In the genomic region with DNA sequence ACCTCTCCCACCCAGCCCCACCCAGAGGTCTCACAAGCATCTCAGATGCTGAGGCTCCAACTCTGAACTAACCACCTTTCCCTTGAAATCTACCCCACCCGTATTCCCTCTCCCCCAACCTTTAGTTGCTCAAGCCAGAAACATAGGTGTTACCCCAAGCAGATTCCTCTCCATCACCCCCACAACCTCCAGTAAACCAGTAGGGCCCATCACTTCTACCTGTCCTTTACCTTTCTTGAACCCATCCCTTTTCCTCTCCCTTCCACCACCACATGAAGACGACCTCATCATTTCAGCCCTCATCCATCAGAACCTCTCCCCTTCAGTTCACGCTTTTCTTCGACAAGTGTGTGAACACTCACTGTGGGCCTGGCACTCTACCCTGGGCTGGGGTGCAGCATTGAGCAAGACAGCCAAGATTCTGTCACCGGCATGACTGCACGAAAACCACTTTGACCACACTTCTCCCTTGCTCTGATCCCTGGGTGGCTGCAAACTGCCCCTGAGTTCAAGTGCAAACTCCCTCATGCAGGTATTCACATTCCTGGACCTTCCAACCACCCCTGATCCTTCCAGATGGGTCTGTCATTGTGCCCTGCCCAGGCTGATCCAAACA, we compare ENCODE assay signal across 10 cellular contexts.
DNase-seq lines count a peak whose midpoint lies in the region; ATAC-seq and TF ChIP-seq lines count a peak whose summit lies in the region.
"Had no signal": no experiment of that assay in that cellular context is flagged by ENCODE, and none has a peak within 500 bp of the region (broad histone marks: within the 10 kb centered on the region; RNA-seq: fewer than 3 reads in every experiment).

No MANE protein-coding gene starts in this region.

- H3K27ac Mint-ChIP-seq in activated CD8-positive, alpha-beta memory T cell treated with anti-CD3 and anti-CD28 coated beads, Interleukin-2, amount 10 ng/mL, durations not matched to agents 7 days and 5 days = no peak overlapping the region
- H3K27ac Mint-ChIP-seq in MCF 10A (ENCODE audit: low read depth, unreplicated experiment) (peak overlapping the region; percentile 89), type B pancreatic cell (peak overlapping the region; percentile 65)
- H3K27ac Mint-ChIP-seq: activated naive CD8-positive, alpha-beta T cell treated with anti-CD3 and anti-CD28 coated beads, Interleukin-2, amount 10 ng/mL, durations not matched to agents 7 days and 5 days; stimulated activated naive CD8-positive, alpha-beta T cell treated with anti-CD3 and anti-CD28 coated beads, Interleukin-15, Interleukin-2, amounts not matched to agents 100 ng/mL and 50 ng/mL, for 24 hours had no signal

- no peaks in the 10 kb centered on the region for H3K36me3 Mint-ChIP-seq in activated CD8-positive, alpha-beta memory T cell treated with anti-CD3 and anti-CD28 coated beads, Interleukin-2, amount 10 ng/mL, durations not matched to agents 7 days and 5 days
- no peaks in the 10 kb centered on the region for H3K36me3 Mint-ChIP-seq in MCF 10A (ENCODE audit: insufficient read depth, unreplicated experiment)
- H3K36me3 Mint-ChIP-seq in type B pancreatic cell = no peaks in the 10 kb centered on the region
- H3K36me3 Mint-ChIP-seq: activated naive CD8-positive, alpha-beta T cell treated with anti-CD3 and anti-CD28 coated beads, Interleukin-2, amount 10 ng/mL, durations not matched to agents 7 days and 5 days had no signal

- no peak for ATAC-seq in activated CD8-positive, alpha-beta memory T cell treated with anti-CD3 and anti-CD28 coated beads, Interleukin-2, amount 10 ng/mL, durations not matched to agents 7 days and 5 days
- ATAC-seq in GM18868 (IDR thresholded peaks at IDR 0.05; ENCODE audit: unreplicated experiment) = no peak
- no peak for ATAC-seq in GM21723 (IDR thresholded peaks at IDR 0.05; ENCODE audit: unreplicated experiment)

- no peaks in the 10 kb centered on the region for H3K9me3 Mint-ChIP-seq in activated CD8-positive, alpha-beta memory T cell treated with anti-CD3 and anti-CD28 coated beads, Interleukin-2, amount 10 ng/mL, durations not matched to agents 7 days and 5 days (ENCODE audit: low read depth)
- H3K9me3 Mint-ChIP-seq in MCF 10A (ENCODE audit: unreplicated experiment) = no peaks in the 10 kb centered on the region
- H3K9me3 Mint-ChIP-seq in type B pancreatic cell = no peaks in the 10 kb centered on the region
- H3K9me3 Mint-ChIP-seq: activated naive CD8-positive, alpha-beta T cell treated with anti-CD3 and anti-CD28 coated beads, Interleukin-2, amount 10 ng/mL, durations not matched to agents 7 days and 5 days; stimulated activated naive CD8-positive, alpha-beta T cell treated with anti-CD3 and anti-CD28 coated beads, Interleukin-15, Interleukin-2, amounts not matched to agents 100 ng/mL and 50 ng/mL, for 24 hours had no signal

- H3K4me3 Mint-ChIP-seq in activated CD8-positive, alpha-beta memory T cell treated with anti-CD3 and anti-CD28 coated beads, Interleukin-2, amount 10 ng/mL, durations not matched to agents 7 days and 5 days = no peak overlapping the region
- H3K4me3 Mint-ChIP-seq in MCF 10A (ENCODE audit: unreplicated experiment) (no peak overlapping the region), type B pancreatic cell (peak overlapping the region; percentile 70)

- peaks cover 88% of the 10 kb centered on the region for H3K27me3 Mint-ChIP-seq in activated CD8-positive, alpha-beta memory T cell treated with anti-CD3 and anti-CD28 coated beads, Interleukin-2, amount 10 ng/mL, durations not matched to agents 7 days and 5 days
- H3K27me3 Mint-ChIP-seq in MCF 10A (ENCODE audit: insufficient read depth, unreplicated experiment) = no peaks in the 10 kb centered on the region
- H3K27me3 Mint-ChIP-seq in type B pancreatic cell = peaks cover 53% of the 10 kb centered on the region

- CTCF ChIA-PET in activated CD8-positive, alpha-beta memory T cell treated with anti-CD3 and anti-CD28 coated beads, Interleukin-2, amount 10 ng/mL, durations not matched to agents 7 days and 5 days (lab: Charles Lee) = interaction anchor here (0.9 to 4.0 kb wide), 2 partner anchors 12 to 21 kb away, joined by 3 to 12 read pairs; no protein-coding TSS in a partner anchor
- CTCF ChIA-PET in MCF 10A (lab: Yijun Ruan, JAX) = interaction anchor here (0.9 to 13.3 kb wide), 4 partner anchors 9 to 88 kb away, joined by 3 to 96 read pairs (median 7); no protein-coding TSS in a partner anchor

- POLR2A ChIA-PET in MCF 10A (lab: Yijun Ruan, JAX) = interaction anchor here (0.5 to 1.9 kb wide), 6 partner anchors 10 to 36 kb away, joined by 3 to 8 read pairs (median 5); no protein-coding TSS in a partner anchor

- TF ChIP-seq CTCF in MCF 10A (IDR thresholded peaks at IDR 0.05; ENCODE audit: unreplicated experiment) = no peak
- no peak for TF ChIP-seq CTCF in type B pancreatic cell (conservative IDR thresholded peaks at IDR 0.05)

- intact Hi-C loops in MCF 10A (cut with micrococcal nuclease) = loop anchor here (5.0 kb wide), 1 partner anchor 34 kb away; no protein-coding TSS in a partner anchor

- H3K4me1 Mint-ChIP-seq in activated CD8-positive, alpha-beta memory T cell treated with anti-CD3 and anti-CD28 coated beads, Interleukin-2, amount 10 ng/mL, durations not matched to agents 7 days and 5 days = peaks cover 16% of the 10 kb centered on the region
- H3K4me1 Mint-ChIP-seq in MCF 10A (ENCODE audit: insufficient read depth, unreplicated experiment) (peaks cover 26% of the 10 kb centered on the region), type B pancreatic cell (ENCODE audit: unreplicated experiment) (peaks cover 39% of the 10 kb centered on the region)

- BruUV-seq in MCF 10A (replicated peaks; lab: Mats Ljungman, UMichigan) = no TSS peak

- peak; percentile 43 for DNase-seq in activated CD8-positive, alpha-beta memory T cell treated with anti-CD3 and anti-CD28 coated beads, Interleukin-2, amount 10 ng/mL, durations not matched to agents 7 days and 5 days
- no peak for DNase-seq in activated CD8-positive, alpha-beta memory T cell treated with anti-CD3 and anti-CD28 coated beads for 24 hours
- DNase-seq in MCF 10A (ENCODE audit: unreplicated experiment) = peak; percentile 51
- DNase-seq in medulla oblongata (ENCODE audit: extremely low spot score) = peak; percentile 21
- DNase-seq in type B pancreatic cell (ENCODE audit: extremely low spot score, unreplicated experiment) = no peak
- DNase-seq in NCI-H345 treated with DMSO at 0.1 percent for 48 hours (lab: John Stamatoyannopoulos, UW; ENCODE audit: unreplicated experiment) = no peak
- DNase-seq: activated naive CD8-positive, alpha-beta T cell treated with anti-CD3 and anti-CD28 coated beads, Interleukin-2, amount 10 ng/mL, durations not matched to agents 7 days and 5 days had no signal

Comparison
In these comparisons a context has a peak if more than half of its experiments do, and no peak if none do; other contexts are left out.
1. DNase-seq: peak in activated CD8-positive, alpha-beta memory T cell treated with anti-CD3 and anti-CD28 coated beads, Interleukin-2, amount 10 ng/mL, durations not matched to agents 7 days and 5 days (single experiment), MCF 10A (single experiment) and medulla oblongata (single experiment); none in activated CD8-positive, alpha-beta memory T cell treated with anti-CD3 and anti-CD28 coated beads for 24 hours (single experiment), type B pancreatic cell (single experiment) and NCI-H345 treated with DMSO at 0.1 percent for 48 hours (single experiment).